In the genomic region with DNA sequence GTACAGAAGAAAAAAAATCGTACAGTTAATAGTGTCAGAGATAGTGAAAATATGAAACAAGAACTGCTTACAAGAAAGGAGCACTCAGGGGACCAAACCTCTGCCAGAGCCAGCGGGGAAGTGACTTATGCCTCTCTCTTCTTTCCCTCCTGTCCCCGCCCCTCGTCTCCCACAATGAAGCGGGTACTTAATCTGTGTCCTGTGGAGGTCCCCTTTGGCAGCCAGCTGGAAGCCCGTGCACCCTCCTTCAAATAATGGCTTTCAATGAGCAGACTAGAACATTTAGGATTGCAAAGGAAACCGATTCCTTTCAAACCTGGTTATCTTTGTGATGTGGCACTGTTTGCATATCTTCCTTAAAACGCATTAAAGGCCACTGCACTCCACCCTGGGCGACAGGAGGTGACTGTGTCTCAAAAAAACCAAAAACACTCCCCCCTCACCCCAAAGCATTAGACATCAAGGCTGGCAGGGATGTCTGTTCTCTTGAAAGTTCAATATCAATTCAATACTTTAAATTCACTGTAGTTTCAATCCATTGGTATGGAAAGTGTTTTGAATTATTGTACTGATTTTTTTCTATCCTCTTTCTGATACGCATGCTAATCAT, we compare ENCODE assay signal across 10 cellular contexts. TPM values are rescaled to one million over a fixed set of nuclear protein-coding genes. Genes with fewer than 3 reads are reported as not detected.
DNase-seq lines count a peak whose midpoint lies in the region; ATAC-seq and TF ChIP-seq lines count a peak whose summit lies in the region.
"Not testable (repeated sequence)": the region's sequence is repeated elsewhere in the genome, so short reads cannot be mapped to it uniquely, and the experiment has no call there.
"Had no signal": no experiment of that assay in that cellular context is flagged by ENCODE, and none has a peak within 500 bp of the region (broad histone marks: within the 10 kb centered on the region; RNA-seq: fewer than 3 reads in every experiment).

No MANE protein-coding gene starts in this region.

- not testable (repeated sequence) for H4K8ac ChIP-seq in H9 (replicated peaks; ENCODE audit: insufficient read length, low read depth, low read length)

- TF ChIP-seq EP300 in esophagus muscularis mucosa (IDR thresholded peaks at IDR 0.05), result not testable (repeated sequence)

- H3K4me1 ChIP-seq in H9 (ENCODE audit: insufficient read depth, low read length); esophagus muscularis mucosa: not testable (repeated sequence)

- H3K36me3 Mint-ChIP-seq in H9 (ENCODE audit: insufficient read depth in 1 of 3, low read depth in 3 of 3); activated CD8-positive, alpha-beta T cell treated with anti-CD3 and anti-CD28 coated beads for 36 hours (ENCODE audit: low read depth); activated naive CD4-positive, alpha-beta T cell treated with anti-CD3 and anti-CD28 coated beads, Interleukin-2, amount 50 U/mL, for 72 hours; natural killer cell treated with Interleukin-12 subunit alpha and Interleukin-12 subunit beta and Interleukin-15 and Interleukin-18, amount 100 ng/mL, for 72 hours; stimulated activated memory B cell treated with anti-CD40 and anti-IgM and Interleukin-4, amounts not matched to agents 10 μg/mL and 1 μg/mL and 100 μg/mL, for 72 hours: not testable (repeated sequence)

- no CpG with 5 or more reads among the region's 10 CpGs for WGBS in H9 (ENCODE audit: extremely low coverage, insufficient read length, low lambda C conversion rate)
- 43% methylated on average over 2 of the region's 10 CpGs for whole genome bisulfite sequencing in esophagus muscularis mucosa

- H2BK120ac ChIP-seq in H9 (ENCODE audit: low read depth, low read length, poor library complexity, severe bottlenecking), result not testable (repeated sequence)

- not testable (repeated sequence) for H3K9me2 ChIP-seq in SU-DHL-6 (replicated peaks; ENCODE audit: insufficient read depth, low read length)

- intact Hi-C loops in activated CD8-positive, alpha-beta T cell treated with anti-CD3 and anti-CD28 coated beads for 36 hours (cut with micrococcal nuclease); esophagus muscularis mucosa (cut with DNase I): not testable (repeated sequence)

- H3K4me3 ChIP-seq in SU-DHL-6 (ENCODE audit: insufficient read depth, low read length, poor library complexity, severe bottlenecking); esophagus muscularis mucosa: not testable (repeated sequence)

- H3K14ac ChIP-seq in H9 (ENCODE audit: insufficient read depth, low read length), result not testable (repeated sequence)

- H2AK5ac ChIP-seq in H9 (ENCODE audit: insufficient read length, low read length), result not testable (repeated sequence)

- not testable (repeated sequence) for H2AFZ ChIP-seq in H9 (ENCODE audit: low read length); SU-DHL-6 (ENCODE audit: low read depth, low read length, severe bottlenecking)

- not testable (repeated sequence) for H3K4me2 ChIP-seq in H9 (ENCODE audit: insufficient read depth, insufficient read length, low read length)
- H3K4me2 ChIP-seq in SU-DHL-6 (ENCODE audit: low read depth, low read length, poor library complexity, severe bottlenecking), result peak overlapping the region; percentile 17

- not testable (repeated sequence) for H3K4ac ChIP-seq in H9 (ENCODE audit: low read depth, low read length)

- POLR2A ChIA-PET in activated CD8-positive, alpha-beta T cell treated with anti-CD3 and anti-CD28 coated beads for 36 hours (lab: Charles Lee), result not testable (repeated sequence)

- not testable (repeated sequence) for H3K27me3 Mint-ChIP-seq in H9 (ENCODE audit: low read depth); activated CD8-positive, alpha-beta T cell treated with anti-CD3 and anti-CD28 coated beads for 36 hours; natural killer cell treated with Interleukin-12 subunit alpha and Interleukin-12 subunit beta and Interleukin-15 and Interleukin-18, amount 100 ng/mL, for 72 hours; stimulated activated memory B cell treated with anti-CD40 and anti-IgM and Interleukin-4, amounts not matched to agents 10 μg/mL and 1 μg/mL and 100 μg/mL, for 72 hours

- H2BK12ac ChIP-seq in H9 (ENCODE audit: insufficient read length, low read depth, low read length), result not testable (repeated sequence)

- not testable (repeated sequence) for TF ChIP-seq CTCF in H9 (conservative IDR thresholded peaks at IDR 0.05); SU-DHL-6 (IDR thresholded peaks at IDR 0.05; ENCODE audit: insufficient read depth, low read length, poor library complexity, severe bottlenecking); activated CD8-positive, alpha-beta T cell treated with anti-CD3 and anti-CD28 coated beads for 36 hours (IDR thresholded peaks at IDR 0.05); esophagus muscularis mucosa (IDR thresholded peaks at IDR 0.05)

- not testable (repeated sequence) for H3K56ac ChIP-seq in H9 (ENCODE audit: insufficient read length, low read depth, low read length)

- H3K23me2 ChIP-seq in H9 (ENCODE audit: insufficient read length, low read depth, low read length, poor library complexity, severe bottlenecking), result not testable (repeated sequence)

- not testable (repeated sequence) for H2BK20ac ChIP-seq in H9 (ENCODE audit: low read depth, low read length, poor library complexity, severe bottlenecking)

- peak overlapping the region in 2 of 3 experiments; percentile 100; a peak in 4 of 7 replicates for H3K27ac Mint-ChIP-seq in H9
- peak overlapping the region; percentile 100 for H3K27ac Mint-ChIP-seq in activated CD8-positive, alpha-beta T cell treated with anti-CD3 and anti-CD28 coated beads for 36 hours
- peak overlapping the region; percentile 93 to 95 for H3K27ac Mint-ChIP-seq in activated naive CD4-positive, alpha-beta T cell treated with anti-CD3 and anti-CD28 coated beads, Interleukin-2, amount 50 U/mL, for 72 hours
- H3K27ac Mint-ChIP-seq in natural killer cell treated with Interleukin-12 subunit alpha and Interleukin-12 subunit beta and Interleukin-15 and Interleukin-18, amount 100 ng/mL, for 72 hours, result peak overlapping the region; percentile 96 to 97
- peak overlapping the region; percentile 93 for H3K27ac Mint-ChIP-seq in stimulated activated memory B cell treated with anti-CD40 and anti-IgM and Interleukin-4, amounts not matched to agents 10 μg/mL and 1 μg/mL and 100 μg/mL, for 72 hours

- not testable (repeated sequence) for ATAC-seq in activated CD8-positive, alpha-beta T cell treated with anti-CD3 and anti-CD28 coated beads for 36 hours; natural killer cell treated with Interleukin-12 subunit alpha and Interleukin-12 subunit beta and Interleukin-15 and Interleukin-18, amount 100 ng/mL, for 72 hours; stimulated activated memory B cell treated with anti-CD40 and anti-IgM and Interleukin-4, amounts not matched to agents 10 μg/mL and 1 μg/mL and 100 μg/mL, for 72 hours
- peak in 1 of 2 donors; percentile 6 for ATAC-seq in activated naive CD4-positive, alpha-beta T cell treated with anti-CD3 and anti-CD28 coated beads, Interleukin-2, amount 50 U/mL, for 72 hours

- peaks cover 13 to 17% of the 10 kb centered on the region in 2 experiments for H3K4me1 Mint-ChIP-seq in H9
- H3K4me1 Mint-ChIP-seq in activated CD8-positive, alpha-beta T cell treated with anti-CD3 and anti-CD28 coated beads for 36 hours (ENCODE audit: low read depth), result peaks cover 27% of the 10 kb centered on the region
- peaks cover 17 to 34% of the 10 kb centered on the region in 2 donors for H3K4me1 Mint-ChIP-seq in natural killer cell treated with Interleukin-12 subunit alpha and Interleukin-12 subunit beta and Interleukin-15 and Interleukin-18, amount 100 ng/mL, for 72 hours (ENCODE audit: low read depth in 2 of 2)
- H3K4me1 Mint-ChIP-seq in stimulated activated memory B cell treated with anti-CD40 and anti-IgM and Interleukin-4, amounts not matched to agents 10 μg/mL and 1 μg/mL and 100 μg/mL, for 72 hours, result peaks cover 25% of the 10 kb centered on the region

- not testable (repeated sequence) for TF ChIP-seq POLR2A in esophagus muscularis mucosa (IDR thresholded peaks at IDR 0.05; ENCODE audit: low read depth)

- H3K18ac ChIP-seq in H9 (ENCODE audit: insufficient read length, low read depth, low read length), result not testable (repeated sequence)

- not testable (repeated sequence) for H4K5ac ChIP-seq in H9 (ENCODE audit: insufficient read length, low read depth, low read length)

- CTCF ChIA-PET in activated CD8-positive, alpha-beta T cell treated with anti-CD3 and anti-CD28 coated beads for 36 hours (lab: Charles Lee), result not testable (repeated sequence)

- H2BK15ac ChIP-seq in H9 (ENCODE audit: low read depth, low read length), result not testable (repeated sequence)

- not testable (repeated sequence) for H3K79me1 ChIP-seq in H9 (ENCODE audit: insufficient read depth, low read depth, low read length, poor library complexity, severe bottlenecking)

- not testable (repeated sequence) for H3F3A ChIP-seq in SU-DHL-6 (ENCODE audit: insufficient read depth)

- not testable (repeated sequence) for H3K36me3 ChIP-seq in SU-DHL-6 (ENCODE audit: low read length); esophagus muscularis mucosa

- not testable (repeated sequence) for H3T11ph ChIP-seq in H9 (ENCODE audit: low read length)

- not testable (repeated sequence) for H3K9ac ChIP-seq in H9 (ENCODE audit: extremely low read depth, insufficient read length, low read length); SU-DHL-6 (ENCODE audit: low read length)

- H4K91ac ChIP-seq in H9 (ENCODE audit: insufficient read length, low read depth, low read length), result not testable (repeated sequence)

- H3K23ac ChIP-seq in H9 (ENCODE audit: insufficient read length, low read depth, low read length), result not testable (repeated sequence)

- peak overlapping the region; percentile 92 to 95 for H3K4me3 Mint-ChIP-seq in H9
- H3K4me3 Mint-ChIP-seq in activated CD8-positive, alpha-beta T cell treated with anti-CD3 and anti-CD28 coated beads for 36 hours, result peak overlapping the region; percentile 78
- peak overlapping the region; percentile 89 for H3K4me3 Mint-ChIP-seq in natural killer cell treated with Interleukin-12 subunit alpha and Interleukin-12 subunit beta and Interleukin-15 and Interleukin-18, amount 100 ng/mL, for 72 hours
- H3K4me3 Mint-ChIP-seq in stimulated activated memory B cell treated with anti-CD40 and anti-IgM and Interleukin-4, amounts not matched to agents 10 μg/mL and 1 μg/mL and 100 μg/mL, for 72 hours, result peak overlapping the region; percentile 69

- not testable (repeated sequence) for H2BK5ac ChIP-seq in H9 (ENCODE audit: insufficient read length, low read length)

- H3K9me3 Mint-ChIP-seq in H9; activated CD8-positive, alpha-beta T cell treated with anti-CD3 and anti-CD28 coated beads for 36 hours; activated naive CD4-positive, alpha-beta T cell treated with anti-CD3 and anti-CD28 coated beads, Interleukin-2, amount 50 U/mL, for 72 hours; natural killer cell treated with Interleukin-12 subunit alpha and Interleukin-12 subunit beta and Interleukin-15 and Interleukin-18, amount 100 ng/mL, for 72 hours; stimulated activated memory B cell treated with anti-CD40 and anti-IgM and Interleukin-4, amounts not matched to agents 10 μg/mL and 1 μg/mL and 100 μg/mL, for 72 hours: not testable (repeated sequence)

- DNase-seq in H9; esophagus muscularis mucosa (ENCODE audit: extremely low spot score); natural killer cell treated with Interleukin-12 subunit alpha and Interleukin-12 subunit beta and Interleukin-15 and Interleukin-18, amount 100 ng/mL, for 72 hours (ENCODE audit: low spot score): not testable (repeated sequence)
- DNase-seq in activated CD8-positive, alpha-beta T cell treated with anti-CD3 and anti-CD28 coated beads for 36 hours, result peak; percentile 63
- peak; percentile 19 to 55 for DNase-seq in activated naive CD4-positive, alpha-beta T cell treated with anti-CD3 and anti-CD28 coated beads, Interleukin-2, amount 50 U/mL, for 72 hours (ENCODE audit: low spot score in 2 of 2)

- H4K20me1 ChIP-seq in H9 (ENCODE audit: control insufficient read depth, insufficient read depth, insufficient read length); SU-DHL-6 (ENCODE audit: low read depth, low read length): not testable (repeated sequence)

- H3K27me3 ChIP-seq in H9 (ENCODE audit: insufficient read depth, low read length); SU-DHL-6 (ENCODE audit: low read length); esophagus muscularis mucosa: not testable (repeated sequence)

- H3K27ac ChIP-seq in H9 (ENCODE audit: insufficient read length, low read depth, low read length); SU-DHL-6 (ENCODE audit: low read depth, low read length): not testable (repeated sequence)
- H3K27ac ChIP-seq in esophagus muscularis mucosa (replicated peaks in 1 of 4), result peak overlapping the region; percentile 76 to 92 (median 87)

- not testable (repeated sequence) for H3K79me2 ChIP-seq in H9 (ENCODE audit: insufficient read depth, low read length); SU-DHL-6 (ENCODE audit: insufficient read depth, low read length)

- H3K9me3 ChIP-seq in H9 (ENCODE audit: control insufficient read depth, low read depth, low read length); SU-DHL-6 (ENCODE audit: insufficient read depth, low read length); esophagus muscularis mucosa: not testable (repeated sequence)

RNA-seq across cellular contexts. Expression of gene PPIAL4C, which starts 51.7 kb away (rescaled TPM):
- total RNA-seq in H9 (2021) (not detected in 2 replicates), esophagus muscularis mucosa (under 1 TPM in 1 of 4 donors, not detected in 3; 0.83 TPM)
- total RNA-seq in activated CD8-positive, alpha-beta T cell treated with anti-CD3 and anti-CD28 coated beads for 36 hours, result not detected
- not detected for total RNA-seq in activated naive CD4-positive, alpha-beta T cell treated with anti-CD3 and anti-CD28 coated beads, Interleukin-2, amount 50 U/mL, for 72 hours
- total RNA-seq in natural killer cell treated with Interleukin-12 subunit alpha and Interleukin-12 subunit beta and Interleukin-15 and Interleukin-18, amount 100 ng/mL, for 72 hours, result 1 to 10 TPM in 1 of 2 donors, not detected in 1; 1.7 TPM
- total RNA-seq: fibroblast of lung, myocyte, right cardiac atrium had no signal
